12 cellular contexts compared by ENCODE assay signal in the genomic region with DNA sequence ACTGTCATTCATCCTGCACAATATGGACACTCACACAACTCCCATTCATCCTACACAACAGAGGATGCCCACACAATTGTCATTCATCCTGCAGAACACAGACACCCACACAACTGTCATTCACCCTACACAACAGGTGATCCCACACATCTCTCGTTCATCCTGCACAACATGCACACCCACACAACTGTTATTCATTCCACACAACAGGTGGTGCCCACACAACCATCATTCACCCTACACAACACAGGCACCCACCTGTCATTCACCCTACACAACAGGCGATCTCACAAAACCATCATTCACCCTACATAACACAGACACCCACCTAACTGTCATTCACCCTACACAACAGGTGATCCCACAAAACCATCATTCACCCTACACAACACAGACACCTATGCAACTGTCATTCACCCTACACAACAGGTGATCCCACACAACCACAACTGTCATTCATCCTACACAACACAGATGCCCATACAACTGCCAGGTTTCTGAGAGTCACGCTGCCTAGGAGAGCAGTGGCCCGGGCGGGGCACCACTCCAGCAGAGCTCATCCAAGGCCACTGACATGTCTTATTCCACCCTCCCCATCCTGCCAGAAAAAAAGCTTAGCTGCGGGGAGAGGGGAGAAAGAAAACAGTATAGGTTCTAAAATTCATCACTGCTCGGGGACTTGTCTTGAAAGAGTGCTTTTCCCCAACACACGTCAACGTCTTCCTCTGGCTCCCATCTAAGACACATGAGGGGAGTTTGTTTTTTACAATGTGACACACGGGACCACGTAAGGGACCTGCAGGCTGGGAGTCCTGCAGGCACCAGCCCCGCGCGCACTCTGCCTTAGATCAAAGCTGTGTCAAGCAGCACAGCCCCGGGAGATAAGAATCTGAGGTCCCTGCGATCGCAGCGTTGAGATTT. TPM values are rescaled to one million over a fixed set of nuclear protein-coding genes. Genes with fewer than 3 reads are reported as not detected.
A peak's percentile ranks its signal among the peaks of the same experiment; 100 is the strongest.
DNase-seq lines count a peak whose midpoint lies in the region; ATAC-seq, FAIRE-seq and TF ChIP-seq lines count a peak whose summit lies in the region.
"Had no signal": no experiment of that assay in that cellular context is flagged by ENCODE, and none has a peak within 500 bp of the region (broad histone marks: within the 10 kb centered on the region; RNA-seq: fewer than 3 reads in every experiment).

No MANE protein-coding gene starts in this region.

- H3K27me3 ChIP-seq in SU-DHL-6 (ENCODE audit: low read length), result no peaks in the 10 kb centered on the region
- H3K27me3 ChIP-seq in osteoblast (ENCODE audit: insufficient read depth, low read length), result no peaks in the 10 kb centered on the region
- no peaks in the 10 kb centered on the region for H3K27me3 ChIP-seq in gastroesophageal sphincter

- no peak overlapping the region for H3K27ac Mint-ChIP-seq in activated T-helper 2 cell treated with anti-CD3 and anti-CD28 coated beads, Interferon-gamma antibody, Interleukin-2, Interleukin-4, amounts not matched to agents 10 μg/mL and 5 μg/mL and 100 μg/mL, durations not matched to agents 14 hours and 24 hours and 36 hours

- H3K79me2 ChIP-seq in SU-DHL-6 (ENCODE audit: insufficient read depth, low read length), result no peaks in the 10 kb centered on the region
- peaks cover 3% of the 10 kb centered on the region for H3K79me2 ChIP-seq in osteoblast (ENCODE audit: insufficient read depth, low read length)

- FAIRE-seq in GM18507 (lab: Jason Lieb, UNC), result peak; percentile 42

- H3K4me1 Mint-ChIP-seq in activated T-helper 2 cell treated with anti-CD3 and anti-CD28 coated beads, Interferon-gamma antibody, Interleukin-2, Interleukin-4, amounts not matched to agents 10 μg/mL and 5 μg/mL and 100 μg/mL, durations not matched to agents 14 hours and 24 hours and 36 hours (ENCODE audit: low read depth), result peaks cover 28% of the 10 kb centered on the region

- H3K9me2 ChIP-seq in SU-DHL-6 (replicated peaks; ENCODE audit: insufficient read depth, low read length), result no peaks in the 10 kb centered on the region

- H3K9ac ChIP-seq in SU-DHL-6 (ENCODE audit: low read length), result no peak overlapping the region

- H3K36me3 ChIP-seq in SU-DHL-6 (ENCODE audit: low read length) (peaks cover 5% of the 10 kb centered on the region; the same call in 1 of the 2 replicates), osteoblast (ENCODE audit: insufficient read depth, low read length) (no peaks in the 10 kb centered on the region), gastroesophageal sphincter (peaks cover 0 to 19% of the 10 kb centered on the region in 2 donors)

- peaks cover 25% of the 10 kb centered on the region; the same call in 1 of the 2 replicates for H4K20me1 ChIP-seq in SU-DHL-6 (ENCODE audit: low read depth, low read length)
- peaks cover 26% of the 10 kb centered on the region for H4K20me1 ChIP-seq in osteoblast (ENCODE audit: insufficient read depth, low read length)

- WGBS in gastroesophageal sphincter (ENCODE audit: low coverage in 1 of 2), 2 donors, result 71 to 77% methylated on average over 11 to 13 of the region's 18 CpGs

- H3K36me3 Mint-ChIP-seq in activated T-helper 2 cell treated with anti-CD3 and anti-CD28 coated beads, Interferon-gamma antibody, Interleukin-2, Interleukin-4, amounts not matched to agents 10 μg/mL and 5 μg/mL and 100 μg/mL, durations not matched to agents 14 hours and 24 hours and 36 hours (ENCODE audit: low read depth), result peaks cover 6% of the 10 kb centered on the region

- H3K27me3 Mint-ChIP-seq in activated T-helper 2 cell treated with anti-CD3 and anti-CD28 coated beads, Interferon-gamma antibody, Interleukin-2, Interleukin-4, amounts not matched to agents 10 μg/mL and 5 μg/mL and 100 μg/mL, durations not matched to agents 14 hours and 24 hours and 36 hours (ENCODE audit: low read depth), result peaks cover 3% of the 10 kb centered on the region

- H3K4me3 ChIP-seq in SU-DHL-6 (ENCODE audit: insufficient read depth, low read length, poor library complexity, severe bottlenecking) (no peak overlapping the region), osteoblast (ENCODE audit: insufficient read depth, low read length) (no peak overlapping the region), gastroesophageal sphincter (no peak overlapping the region)
- H3K4me3 ChIP-seq: skin epidermis had no signal

- H3K9me3 ChIP-seq in SU-DHL-6 (ENCODE audit: insufficient read depth, low read length), result no peaks in the 10 kb centered on the region
- H3K9me3 ChIP-seq in osteoblast (ENCODE audit: low read depth, low read length), result no peaks in the 10 kb centered on the region
- H3K9me3 ChIP-seq in gastroesophageal sphincter, result no peaks in the 10 kb centered on the region

- DNase-seq in GM18507 (ENCODE audit: extremely low spot score, insufficient read length, low read depth) (no peak), osteoblast (ENCODE audit: insufficient read length, low spot score, missing footprints) (peak; percentile 21), NCI-H1436 (lab: John Stamatoyannopoulos, UW) (no peak), Kasumi-1 (lab: John Stamatoyannopoulos, UW) (no peak)
- DNase-seq in activated T-helper 2 cell treated with anti-CD3 and anti-CD28 coated beads, Interferon-gamma antibody, Interleukin-2, Interleukin-4, amounts not matched to agents 10 μg/mL and 5 μg/mL and 100 μg/mL, durations not matched to agents 14 hours and 24 hours and 36 hours (ENCODE audit: low spot score), result peak; percentile 78
- DNase-seq: DMS79, NCI-H1092, NCI-H69 had no signal

- H3K27ac ChIP-seq in SU-DHL-6 (ENCODE audit: low read depth, low read length) (no peak overlapping the region), osteoblast (ENCODE audit: low read depth, low read length) (no peak overlapping the region), gastroesophageal sphincter (no peak overlapping the region)

- TF ChIP-seq POLR2A in gastroesophageal sphincter (IDR thresholded peaks at IDR 0.05), result no peak

- peaks cover 17% of the 10 kb centered on the region for H3F3A ChIP-seq in SU-DHL-6 (ENCODE audit: insufficient read depth)

- H3K4me1 ChIP-seq in osteoblast (ENCODE audit: insufficient read depth, low read length), result peaks cover 9% of the 10 kb centered on the region
- H3K4me1 ChIP-seq in gastroesophageal sphincter, result peaks cover 0 to 37% (median 27%) of the 10 kb centered on the region in 3 donors

- no peak overlapping the region for H3K4me3 Mint-ChIP-seq in activated T-helper 2 cell treated with anti-CD3 and anti-CD28 coated beads, Interferon-gamma antibody, Interleukin-2, Interleukin-4, amounts not matched to agents 10 μg/mL and 5 μg/mL and 100 μg/mL, durations not matched to agents 14 hours and 24 hours and 36 hours (ENCODE audit: low read depth)
- H3K4me3 Mint-ChIP-seq: stimulated activated effector memory CD8-positive, alpha-beta T cell treated with anti-CD3 and anti-CD28 coated beads, Interleukin-12 subunit alpha, Interleukin-12 subunit beta, amount 100 ng/mL, for 72 hours had no signal

- H3K9me3 Mint-ChIP-seq in activated T-helper 2 cell treated with anti-CD3 and anti-CD28 coated beads, Interferon-gamma antibody, Interleukin-2, Interleukin-4, amounts not matched to agents 10 μg/mL and 5 μg/mL and 100 μg/mL, durations not matched to agents 14 hours and 24 hours and 36 hours, result no peaks in the 10 kb centered on the region
- H3K9me3 Mint-ChIP-seq: stimulated activated effector memory CD8-positive, alpha-beta T cell treated with anti-CD3 and anti-CD28 coated beads, Interleukin-12 subunit alpha, Interleukin-12 subunit beta, amount 100 ng/mL, for 72 hours had no signal

- TF ChIP-seq CTCF in SU-DHL-6 (IDR thresholded peaks at IDR 0.05; ENCODE audit: insufficient read depth, low read length, poor library complexity, severe bottlenecking) (no peak), osteoblast (IDR thresholded peaks at IDR 0.05; ENCODE audit: extremely low read depth, low read depth, low read length) (no peak), gastroesophageal sphincter (IDR thresholded peaks at IDR 0.05) (no peak)

- no peak for TF ChIP-seq EP300 in gastroesophageal sphincter (IDR thresholded peaks at IDR 0.05)

- peak overlapping the region; percentile 51 for H3K4me2 ChIP-seq in SU-DHL-6 (ENCODE audit: low read depth, low read length, poor library complexity, severe bottlenecking)
- H3K4me2 ChIP-seq in osteoblast (ENCODE audit: insufficient read depth, low read length), result no peak overlapping the region

- intact Hi-C loops in activated T-helper 2 cell treated with anti-CD3 and anti-CD28 coated beads, Interferon-gamma antibody, Interleukin-2, Interleukin-4, amounts not matched to agents 10 μg/mL and 5 μg/mL and 100 μg/mL, durations not matched to agents 14 hours and 24 hours and 36 hours (cut with micrococcal nuclease), result no loop called here

- no peak for ATAC-seq in gastroesophageal sphincter
- ATAC-seq: stimulated activated effector memory CD8-positive, alpha-beta T cell treated with anti-CD3 and anti-CD28 coated beads, Interleukin-12 subunit alpha, Interleukin-12 subunit beta, amount 100 ng/mL, for 72 hours had no signal

- H2AFZ ChIP-seq in SU-DHL-6 (ENCODE audit: low read depth, low read length, severe bottlenecking), result no peak overlapping the region
- H2AFZ ChIP-seq in osteoblast (ENCODE audit: low read length), result no peak overlapping the region

RNA-seq across cellular contexts. Expression of a gene that starts 44.0 kb away (rescaled TPM):
- 2.4 and 2.7 TPM in 2 replicates for total RNA-seq in activated T-helper 2 cell treated with anti-CD3 and anti-CD28 coated beads, Interferon-gamma antibody, Interleukin-2, Interleukin-4, amounts not matched to agents 10 μg/mL and 5 μg/mL and 100 μg/mL, durations not matched to agents 14 hours and 24 hours and 36 hours
- total RNA-seq in osteoblast (11.2 and 16.6 TPM in 2 replicates), gastroesophageal sphincter (10 to 100 TPM; 29.4 to 40.0 (median 34.9) TPM)

Comparison
In these comparisons a context has a peak if more than half of its experiments do, and no peak if none do; other contexts are left out.
1. DNase-seq: peak in activated T-helper 2 cell treated with anti-CD3 and anti-CD28 coated beads, Interferon-gamma antibody, Interleukin-2, Interleukin-4, amounts not matched to agents 10 μg/mL and 5 μg/mL and 100 μg/mL, durations not matched to agents 14 hours and 24 hours and 36 hours (single experiment) and osteoblast (single experiment); none in GM18507 (single experiment), NCI-H1436 (single experiment) and Kasumi-1 (0 of 2).